Comparison of ENCODE assay signal across 10 cellular contexts in the genomic region with DNA sequence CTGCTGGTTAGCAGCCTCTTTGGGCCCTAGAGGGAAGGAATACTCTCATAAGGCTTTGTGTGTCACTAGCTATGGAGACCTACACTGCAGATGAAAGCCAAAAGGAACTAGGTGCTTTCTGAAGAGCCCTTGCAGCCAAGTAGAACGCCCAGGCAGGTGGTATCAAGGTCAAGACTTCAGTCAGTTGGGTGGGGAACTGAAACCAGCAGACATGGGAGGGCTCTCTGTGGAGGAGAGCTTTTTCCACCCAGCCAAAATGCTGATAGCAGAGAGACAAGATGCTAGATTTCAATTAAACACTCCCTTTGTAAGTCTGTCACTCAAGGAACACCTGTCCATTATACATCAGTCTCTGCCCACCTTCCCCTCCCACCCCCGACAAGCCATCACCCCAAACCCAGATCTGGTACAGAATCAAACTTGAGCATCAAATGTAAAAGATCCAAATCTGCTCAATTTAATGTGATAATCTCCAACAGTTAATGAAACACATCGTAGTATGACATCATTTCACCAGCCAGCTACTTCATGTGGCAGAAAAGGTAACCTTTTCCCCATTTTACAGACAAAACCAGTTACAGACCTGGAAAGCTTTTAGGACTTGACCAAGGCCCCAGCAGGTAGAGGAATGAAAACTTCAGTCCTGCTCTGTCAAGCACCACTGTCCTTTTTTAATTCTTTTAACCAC. TPM values are rescaled to one million over a fixed set of nuclear protein-coding genes. Genes with fewer than 3 reads are reported as not detected.
DNase-seq lines count a peak whose midpoint lies in the region; ATAC-seq and FAIRE-seq lines count a peak whose summit lies in the region.
"Had no signal": no experiment of that assay in that cellular context is flagged by ENCODE, and none has a peak within 500 bp of the region (broad histone marks: within the 10 kb centered on the region; RNA-seq: fewer than 3 reads in every experiment).

No MANE protein-coding gene starts in this region.

- H3K27me3 Mint-ChIP-seq in CD8-positive, alpha-beta memory T cell: peaks cover 0 to 3% of the 10 kb centered on the region in 2 donors
- no peaks in the 10 kb centered on the region for H3K27me3 Mint-ChIP-seq in T-cell

- POLR2A ChIA-PET in CD8-positive, alpha-beta memory T cell (lab: Charles Lee): interaction anchor here (0.7 kb wide), 1 partner anchor 15 kb away, joined by 3 read pairs; a partner anchor contains a TSS
- POLR2A ChIA-PET in T-cell (lab: Charles Lee): interaction anchor here in 1 of 2 donors (0.8 kb wide), 1 partner anchor 14 kb away, joined by 5 read pairs; no protein-coding TSS in a partner anchor

- no peak overlapping the region for H3K4me3 ChIP-seq in CD8-positive, alpha-beta memory T cell (ENCODE audit: low read length)

- DNase-seq in CD8-positive, alpha-beta memory T cell: no peak
- DNase-seq in T-cell (peak in 1 of 34 experiments; percentile 7), DMS53 treated with DMSO at 0.1 percent for 48 hours (lab: John Stamatoyannopoulos, UW; ENCODE audit: unreplicated experiment) (no peak), RCC 7860 (ENCODE audit: low spot score) (no peak), cardiac septum (ENCODE audit: low spot score) (no peak), SIG-M5 (lab: John Stamatoyannopoulos, UW) (no peak)
- DNase-seq: stimulated activated CD4-positive, alpha-beta T cell treated with anti-CD3 and anti-CD28 coated beads, Interleukin-4, amount 100 ng/mL, for 4 hours had no signal

- no peaks in the 10 kb centered on the region for H3K9me3 ChIP-seq in CD8-positive, alpha-beta memory T cell (ENCODE audit: low read length)

- peaks cover 6% of the 10 kb centered on the region for H3K4me1 ChIP-seq in CD8-positive, alpha-beta memory T cell (ENCODE audit: insufficient read depth, low read length)

- peak overlapping the region in 1 of 7 donors; percentile 9 for H3K4me3 Mint-ChIP-seq in CD8-positive, alpha-beta memory T cell
- H3K4me3 Mint-ChIP-seq in T-cell: no peak overlapping the region
- H3K4me3 Mint-ChIP-seq: T-helper 1 cell treated with Interleukin-12 subunit alpha and Interleukin-12 subunit beta and Interleukin-4 antibody, amounts not matched to agents 30 μg/mL and 1 μg/mL, for 36 hours had no signal

- CTCF ChIA-PET in CD8-positive, alpha-beta memory T cell (lab: Charles Lee): interaction anchor here (1.1 to 2.8 kb wide), 5 partner anchors 10 to 125 kb away, joined by 3 to 11 read pairs (median 4); a partner anchor contains a TSS
- CTCF ChIA-PET in T-cell (lab: Charles Lee): interaction anchor here in 1 of 2 donors (0.7 kb wide), 1 partner anchor 59 kb away, joined by 8 read pairs; no protein-coding TSS in a partner anchor

- H3K9me3 Mint-ChIP-seq in CD8-positive, alpha-beta memory T cell: no peaks in the 10 kb centered on the region
- peaks cover 0 to 4% (median 0%) of the 10 kb centered on the region in 3 donors for H3K9me3 Mint-ChIP-seq in T-cell

- H3K27ac Mint-ChIP-seq in CD8-positive, alpha-beta memory T cell: peak overlapping the region; percentile 1 to 73 (median 52)
- H3K27ac Mint-ChIP-seq in T-cell: peak overlapping the region; percentile 2 to 36
- H3K27ac Mint-ChIP-seq: T-helper 1 cell treated with Interleukin-12 subunit alpha and Interleukin-12 subunit beta and Interleukin-4 antibody, amounts not matched to agents 30 μg/mL and 1 μg/mL, for 36 hours had no signal

- H3K4me1 Mint-ChIP-seq in CD8-positive, alpha-beta memory T cell: peaks cover 21 to 35% (median 33%) of the 10 kb centered on the region in 3 donors
- H3K4me1 Mint-ChIP-seq in T-cell: peaks cover 28 to 42% (median 36%) of the 10 kb centered on the region in 3 donors

- no peak for FAIRE-seq in RCC 7860 (lab: Jason Lieb, UNC)

- intact Hi-C loops in cardiac septum (cut with DNase I): no loop called here

- H3K36me3 ChIP-seq in CD8-positive, alpha-beta memory T cell (ENCODE audit: insufficient read depth, low read length): peaks cover 33% of the 10 kb centered on the region

- peaks cover 5 to 81% (median 15%) of the 10 kb centered on the region in 3 donors for H3K36me3 Mint-ChIP-seq in CD8-positive, alpha-beta memory T cell
- peaks cover 29% of the 10 kb centered on the region for H3K36me3 Mint-ChIP-seq in T-cell

- peak; percentile 68 for ATAC-seq in GM19324 (IDR thresholded peaks at IDR 0.05; ENCODE audit: low FRiP score, unreplicated experiment)
- ATAC-seq in HG02981 (IDR thresholded peaks at IDR 0.05; ENCODE audit: unreplicated experiment): peak; percentile 72
- ATAC-seq in T-cell (replicated peaks in 1 of 4): no peak

- H3K27me3 ChIP-seq in CD8-positive, alpha-beta memory T cell (ENCODE audit: insufficient read depth, low read length, poor library complexity, severe bottlenecking): no peaks in the 10 kb centered on the region

- H3K27ac ChIP-seq in CD8-positive, alpha-beta memory T cell (ENCODE audit: low read depth, low read length): no peak overlapping the region

RNA-seq across cellular contexts. Expression of a gene that starts 14.6 kb away (rescaled TPM):
- 10 to 100 TPM; 82.7 to 84.7 TPM for total RNA-seq in CD8-positive, alpha-beta memory T cell
- polyA plus RNA-seq in CD8-positive, alpha-beta memory T cell: 20.2 TPM
- total RNA-seq in T-cell (100 to 1,000 TPM in 1 of 5 donors, 10 to 100 TPM in 4; 55.7 to 102 (median 87.3) TPM), cardiac septum (77.7 TPM)

RNA-seq across cellular contexts. Expression of a gene that starts 48.4 kb away (rescaled TPM):
- total RNA-seq in CD8-positive, alpha-beta memory T cell: 10 to 100 TPM; 12.2 to 12.5 TPM
- polyA plus RNA-seq in CD8-positive, alpha-beta memory T cell: 19.0 TPM
- total RNA-seq in T-cell (10 to 100 TPM; 24.7 to 42.7 (median 34.4) TPM), cardiac septum (24.1 TPM)

Comparison
In these comparisons a context has a peak if more than half of its experiments do, and no peak if none do; other contexts are left out.
1. ATAC-seq: peak in GM19324 (single experiment) and HG02981 (single experiment); none in T-cell (0 of 4).